9 cellular contexts compared by ENCODE assay signal in the genomic region with DNA sequence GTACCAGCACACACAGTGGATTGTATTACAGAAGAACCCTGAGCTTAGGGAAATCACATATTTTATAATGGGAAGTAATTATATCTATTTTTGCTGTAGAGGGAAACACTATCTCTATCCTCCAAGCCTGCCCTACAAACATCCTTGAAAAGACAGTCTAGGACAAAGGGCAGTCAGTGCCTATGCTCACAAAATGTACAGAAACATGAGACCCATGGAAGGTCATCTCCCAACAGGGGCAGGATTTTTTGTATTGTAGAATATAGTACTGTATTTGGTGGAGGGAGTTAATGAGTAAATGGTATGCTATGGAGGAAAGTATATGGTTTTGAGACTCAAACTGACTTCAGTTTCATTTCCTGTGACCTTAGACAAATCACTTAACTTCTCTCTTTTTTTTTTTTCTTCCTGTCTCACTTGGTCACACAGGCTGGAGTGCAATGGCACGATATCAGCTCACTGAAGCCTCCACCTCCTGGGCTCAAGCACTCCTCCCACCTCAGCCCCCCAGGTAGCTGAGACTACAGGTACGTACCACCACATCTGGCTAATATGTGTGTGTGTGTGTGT. TPM values are rescaled to one million over a fixed set of nuclear protein-coding genes. Genes with fewer than 3 reads are reported as not detected.
DNase-seq lines count a peak whose midpoint lies in the region; ATAC-seq and TF ChIP-seq lines count a peak whose summit lies in the region.
"Had no signal": no experiment of that assay in that cellular context is flagged by ENCODE, and none has a peak within 500 bp of the region (broad histone marks: within the 10 kb centered on the region; RNA-seq: fewer than 3 reads in every experiment).

No MANE protein-coding gene starts in this region.

- intact Hi-C loops in CD14-positive monocyte (cut with micrococcal nuclease) (loop anchor here in 1 of 2 donors (5.0 kb wide), 3 partner anchors 45 to 195 kb away; no protein-coding TSS in a partner anchor), OCI-LY7 (cut with micrococcal nuclease; ENCODE audit: unreplicated experiment) (loop anchor here (10.0 kb wide), 1 partner anchor 453 kb away; no protein-coding TSS in a partner anchor)

- H3K27ac Mint-ChIP-seq in CD14-positive monocyte, result peak overlapping the region; percentile 80 to 93 (median 86)

- DNase-seq in CD14-positive monocyte (ENCODE audit: low spot score), result no peak
- DNase-seq in OCI-LY7 (ENCODE audit: low spot score), result peak; percentile 77
- DNase-seq in SHP77 (lab: John Stamatoyannopoulos, UW), result no peak
- DNase-seq in AG20443 (ENCODE audit: low spot score), result no peak
- no peak for DNase-seq in LoVo (ENCODE audit: low spot score)
- no peak for DNase-seq in 8988T

- H2AFZ ChIP-seq in OCI-LY7 (ENCODE audit: low read length), result peak overlapping the region; percentile 87

- peak overlapping the region in 1 of 2 donors; percentile 63 for H3K4me3 Mint-ChIP-seq in CD14-positive monocyte

- peak overlapping the region; percentile 57 for H3K4me3 ChIP-seq in OCI-LY7 (ENCODE audit: low read depth, low read length, poor library complexity, severe bottlenecking)
- H3K4me3 ChIP-seq: gastroesophageal sphincter had no signal

- POLR2A ChIA-PET in OCI-LY7 (lab: Charles Lee), result interaction anchor here (0.6 kb wide), 3 partner anchors 109 to 1816 kb away, joined by 3 to 5 read pairs (median 3); no protein-coding TSS in a partner anchor

- peaks cover 3 to 9% of the 10 kb centered on the region in 2 donors for H3K36me3 Mint-ChIP-seq in CD14-positive monocyte

- peaks cover 10% of the 10 kb centered on the region; the same call in 1 of the 2 replicates for H3K36me3 ChIP-seq in OCI-LY7 (ENCODE audit: insufficient read depth, low read length)
- H3K36me3 ChIP-seq: gastroesophageal sphincter had no signal

- no peaks in the 10 kb centered on the region for H3K9me3 ChIP-seq in OCI-LY7 (ENCODE audit: low read length)
- H3K9me3 ChIP-seq: gastroesophageal sphincter had no signal

- peaks cover 43% of the 10 kb centered on the region for H3K4me1 ChIP-seq in OCI-LY7 (ENCODE audit: insufficient read depth, low read length, poor library complexity, severe bottlenecking)

- peaks cover 0 to 2% (median 0%) of the 10 kb centered on the region in 7 donors for H3K9me3 Mint-ChIP-seq in CD14-positive monocyte

- H3K79me2 ChIP-seq in OCI-LY7 (ENCODE audit: insufficient read depth, low read depth, low read length), result peaks cover 2% of the 10 kb centered on the region; the same call in 1 of the 2 replicates

- TF ChIP-seq CTCF in CD14-positive monocyte (IDR thresholded peaks at IDR 0.05) (no peak), OCI-LY7 (conservative IDR thresholded peaks at IDR 0.05; ENCODE audit: low read length) (no peak)

- H3K27me3 Mint-ChIP-seq in CD14-positive monocyte (ENCODE audit: low read depth in 3 of 3), result peaks cover 0 to 2% (median 1%) of the 10 kb centered on the region in 3 donors

- no peaks in the 10 kb centered on the region for H3K9me2 ChIP-seq in OCI-LY7 (ENCODE audit: insufficient read depth, low read length)

- no peaks in the 10 kb centered on the region for H4K20me1 ChIP-seq in OCI-LY7 (ENCODE audit: insufficient read depth, low read length)

- no TSS peak for BruUV-seq in OCI-LY7 (replicated peaks; lab: Mats Ljungman, UMichigan)

- ATAC-seq in GM19324 (IDR thresholded peaks at IDR 0.05; ENCODE audit: low FRiP score, unreplicated experiment) (peak; percentile 65), HG02973 (IDR thresholded peaks at IDR 0.05; ENCODE audit: unreplicated experiment) (peak; percentile 82)
- ATAC-seq: gastroesophageal sphincter had no signal

- CTCF ChIA-PET in OCI-LY7 (lab: Charles Lee; ENCODE audit: unreplicated experiment), result interaction anchor here (0.6 kb wide), 1 partner anchor 89 kb away, joined by 4 read pairs; no protein-coding TSS in a partner anchor

- peak overlapping the region; percentile 95 for H3K27ac ChIP-seq in OCI-LY7 (ENCODE audit: low read depth, low read length, poor library complexity, severe bottlenecking)
- H3K27ac ChIP-seq: gastroesophageal sphincter had no signal

- H3K4me1 Mint-ChIP-seq in CD14-positive monocyte, result peaks cover 35% of the 10 kb centered on the region

- peak overlapping the region; percentile 86 for H3K4me2 ChIP-seq in OCI-LY7 (ENCODE audit: low read length)

RNA-seq across cellular contexts. Expression of a gene that starts 5.8 kb away (rescaled TPM):
- 10 to 100 TPM; 44.4 to 60.0 TPM for polyA plus RNA-seq in CD14-positive monocyte
- total RNA-seq in OCI-LY7 (2014; rRNA removed; shearing (Covaris generic)), result 8.1 and 8.6 TPM in 2 replicates
- 37.1 and 37.2 TPM in 2 replicates for total RNA-seq in OCI-LY7 (2022)
